Comparison of ENCODE assay signal across 26 cellular contexts in the genomic region with DNA sequence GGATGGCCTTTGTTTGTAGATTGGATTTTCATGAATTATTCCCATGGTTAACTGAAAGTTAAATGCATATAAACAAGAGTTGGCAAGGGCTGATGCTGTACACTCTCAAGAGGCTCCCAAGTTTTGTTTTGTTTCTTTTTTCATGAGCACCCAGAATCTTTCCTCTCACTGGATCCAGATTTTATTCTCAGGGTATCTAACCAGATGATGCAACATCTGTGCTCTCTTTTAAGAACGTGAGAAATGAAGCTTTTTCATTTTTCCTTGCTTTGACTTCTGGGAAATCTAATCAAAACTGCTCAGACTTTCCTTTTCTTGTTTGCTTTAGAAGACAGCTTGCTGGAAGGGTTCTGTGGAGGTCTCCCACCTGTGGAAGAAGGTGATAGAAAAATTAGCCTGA.
DNase-seq lines count a peak whose midpoint lies in the region; ATAC-seq and TF ChIP-seq lines count a peak whose summit lies in the region.
"Had no signal": no experiment of that assay in that cellular context is flagged by ENCODE, and none has a peak within 500 bp of the region (broad histone marks: within the 10 kb centered on the region; RNA-seq: fewer than 3 reads in every experiment).

No MANE protein-coding gene starts in this region.

- no peak for TF ChIP-seq POLR2A in esophagus muscularis mucosa (IDR thresholded peaks at IDR 0.05; ENCODE audit: low read depth)

- H3K27me3 Mint-ChIP-seq in T-cell: no peaks in the 10 kb centered on the region
- H3K27me3 Mint-ChIP-seq: activated CD4-positive, alpha-beta T cell treated with anti-CD3 and anti-CD28 coated beads, Interleukin-2, amount 10 ng/mL, durations not matched to agents 7 days and 5 days; activated naive CD8-positive, alpha-beta T cell treated with anti-CD3 and anti-CD28 coated beads, Interleukin-2, amount 10 ng/mL, durations not matched to agents 7 days and 5 days had no signal

- H3K4me3 Mint-ChIP-seq in T-cell: no peak overlapping the region
- H3K4me3 Mint-ChIP-seq: activated CD4-positive, alpha-beta T cell treated with anti-CD3 and anti-CD28 coated beads, Interleukin-2, amount 10 ng/mL, durations not matched to agents 7 days and 5 days; activated naive CD8-positive, alpha-beta T cell treated with anti-CD3 and anti-CD28 coated beads, Interleukin-2, amount 10 ng/mL, durations not matched to agents 7 days and 5 days had no signal

- DNase-seq in EH (ENCODE audit: low read depth) (peak; percentile 22), WERI-Rb-1 (no peak), esophagus muscularis mucosa (ENCODE audit: extremely low spot score) (peak; percentile 0), psoas muscle (no peak), DMS153 treated with DMSO at 0.1 percent for 48 hours (lab: John Stamatoyannopoulos, UW; ENCODE audit: unreplicated experiment) (no peak), T-cell (no peak)
- no peak for DNase-seq in activated T-cell treated with anti-CD3 and anti-CD28 coated beads, Interleukin-2, amount 50 U/mL, for 48 hours
- no peak for DNase-seq in activated naive CD4-positive, alpha-beta T cell (lab: John Stamatoyannopoulos, UW)
- DNase-seq: activated CD4-positive, alpha-beta T cell treated with anti-CD3 and anti-CD28 coated beads, Interleukin-2, amount 10 ng/mL, durations not matched to agents 7 days and 5 days; activated gamma-delta T cell; activated naive CD8-positive, alpha-beta T cell treated with anti-CD3 and anti-CD28 coated beads, Interleukin-2, amount 10 ng/mL, durations not matched to agents 7 days and 5 days; activated T-cell treated with anti-CD3 and anti-CD28 coated beads, Interleukin-2, amount 50 U/mL, for 1 hour; central memory CD4-positive, alpha-beta T cell; Karpas-422; NCI-H2029; NCI-H526; PC-9; posterior cingulate gyrus; stimulated activated CD4-positive, alpha-beta T cell treated with anti-CD3 and anti-CD28 coated beads, Interleukin-15, amount 100 ng/mL, for 24 hours; stimulated activated CD4-positive, alpha-beta T cell treated with anti-CD3 and anti-CD28 coated beads, Interleukin-4, amount 100 ng/mL, for 4 hours; T1000 had no signal

- no peaks in the 10 kb centered on the region for H3K9me3 Mint-ChIP-seq in T-cell
- H3K9me3 Mint-ChIP-seq: activated CD4-positive, alpha-beta T cell treated with anti-CD3 and anti-CD28 coated beads, Interleukin-2, amount 10 ng/mL, durations not matched to agents 7 days and 5 days; activated naive CD8-positive, alpha-beta T cell treated with anti-CD3 and anti-CD28 coated beads, Interleukin-2, amount 10 ng/mL, durations not matched to agents 7 days and 5 days; neural crest cell had no signal

- no peak for TF ChIP-seq EP300 in esophagus muscularis mucosa (IDR thresholded peaks at IDR 0.05)

- no peak overlapping the region for H3K27ac Mint-ChIP-seq in T-cell
- H3K27ac Mint-ChIP-seq: activated CD4-positive, alpha-beta T cell treated with anti-CD3 and anti-CD28 coated beads, Interleukin-2, amount 10 ng/mL, durations not matched to agents 7 days and 5 days had no signal

- H3K36me3 ChIP-seq in WERI-Rb-1 (no peaks in the 10 kb centered on the region), esophagus muscularis mucosa (no peaks in the 10 kb centered on the region), psoas muscle (ENCODE audit: insufficient read depth in 1 of 2, low read depth in 1 of 2) (no peaks in the 10 kb centered on the region)
- H3K36me3 ChIP-seq: BLaER1, gastroesophageal sphincter, HAP-1, tibial nerve had no signal

- intact Hi-C loops in esophagus muscularis mucosa (cut with DNase I) (no loop called here), psoas muscle (cut with DNase I) (no loop called here)

- no peaks in the 10 kb centered on the region for H3K9me3 ChIP-seq in WERI-Rb-1 (ENCODE audit: severe bottlenecking)
- H3K9me3 ChIP-seq in esophagus muscularis mucosa: no peaks in the 10 kb centered on the region
- H3K9me3 ChIP-seq in psoas muscle: no peaks in the 10 kb centered on the region
- H3K9me3 ChIP-seq: BLaER1, gastroesophageal sphincter, HAP-1, tibial nerve had no signal

- H3K36me3 Mint-ChIP-seq in T-cell: peaks cover 12% of the 10 kb centered on the region
- H3K36me3 Mint-ChIP-seq: activated naive CD8-positive, alpha-beta T cell treated with anti-CD3 and anti-CD28 coated beads, Interleukin-2, amount 10 ng/mL, durations not matched to agents 7 days and 5 days had no signal

- ATAC-seq in psoas muscle (no peak), T-cell (replicated peaks in 1 of 4) (no peak)
- ATAC-seq: gastroesophageal sphincter had no signal

- CTCF ChIA-PET in T-cell (lab: Charles Lee): no interaction called here

- no peaks in the 10 kb centered on the region for H3K27me3 ChIP-seq in WERI-Rb-1 (ENCODE audit: insufficient read depth, low read depth, severe bottlenecking)
- no peaks in the 10 kb centered on the region for H3K27me3 ChIP-seq in esophagus muscularis mucosa
- H3K27me3 ChIP-seq in psoas muscle (ENCODE audit: insufficient read depth in 3 of 3, low read length in 2 of 3): no peaks in the 10 kb centered on the region
- H3K27me3 ChIP-seq: BLaER1, gastroesophageal sphincter, tibial nerve had no signal

- H3K4me1 ChIP-seq in esophagus muscularis mucosa (no peaks in the 10 kb centered on the region), psoas muscle (peaks cover 9% of the 10 kb centered on the region)
- H3K4me1 ChIP-seq: gastroesophageal sphincter, tibial nerve had no signal

- H3K4me1 Mint-ChIP-seq in T-cell: peaks cover 4 to 5% (median 5%) of the 10 kb centered on the region in 3 donors

- H3K27ac ChIP-seq in WERI-Rb-1 (peak overlapping the region; percentile 72), esophagus muscularis mucosa (replicated peaks in 1 of 4) (no peak overlapping the region), psoas muscle (peak overlapping the region; percentile 7)
- H3K27ac ChIP-seq: BLaER1, gastroesophageal sphincter, PC-9 had no signal

- WGBS in esophagus muscularis mucosa: 71% methylated on average over 1 of the region's 1 CpG
- 43 to 55% (median 50%) methylated on average over 1 of the region's 1 CpG for WGBS in psoas muscle, 3 donors

- POLR2A ChIA-PET in T-cell (lab: Charles Lee): no interaction called here

- no peak for TF ChIP-seq CTCF in WERI-Rb-1 (IDR thresholded peaks at IDR 0.05; ENCODE audit: low read depth, low read length)
- TF ChIP-seq CTCF in esophagus muscularis mucosa (IDR thresholded peaks at IDR 0.05): no peak
- no peak for TF ChIP-seq CTCF in psoas muscle (IDR thresholded peaks at IDR 0.05)

- H3K4me3 ChIP-seq in WERI-Rb-1 (ENCODE audit: low read depth, low read length) (no peak overlapping the region), esophagus muscularis mucosa (no peak overlapping the region), psoas muscle (no peak overlapping the region)
- H3K4me3 ChIP-seq: BLaER1, gastroesophageal sphincter, HAP-1, PC-9, tibial nerve had no signal

Comparison
In these comparisons a context has a peak if more than half of its experiments do, and no peak if none do; other contexts are left out.
1. DNase-seq: peak in EH (single experiment) and esophagus muscularis mucosa (single experiment); none in WERI-Rb-1 (single experiment), psoas muscle (0 of 2), DMS153 treated with DMSO at 0.1 percent for 48 hours (single experiment), activated T-cell treated with anti-CD3 and anti-CD28 coated beads, Interleukin-2, amount 50 U/mL, for 48 hours (0 of 2), activated naive CD4-positive, alpha-beta T cell (0 of 4) and T-cell (0 of 34).
2. H3K27ac ChIP-seq: peak in WERI-Rb-1 (single experiment) and psoas muscle (single experiment); none in esophagus muscularis mucosa (0 of 4).